In genomic region chr19:46746281-46746965, GRCh38 we compare ENCODE assay signal across 1 cellular context.
A peak's percentile ranks its signal among the peaks of the same experiment; 100 is the strongest.
TF ChIP-seq lines count a peak whose summit lies in the region.

STRN4 (minus strand) TSS chr19:46746450; CDS start chr19:46746430, 20 bp downstream.

TF ChIP-seq in K562, 482 proteins besides CTCF, POLR2A, EP300 and RAD21 (continued from another document and continues in another):
- TF ChIP-seq MCM3 (IDR thresholded peaks at IDR 0.05) (no peak), KDM1A (IDR thresholded peaks at IDR 0.05) (peak in 1 of 2 experiments; percentile 66; a peak in 1 of 4 replicates), KAT2B (IDR thresholded peaks at IDR 0.05; ENCODE audit: low read depth, low read length) (no peak), U2AF2 (optimal IDR thresholded peaks at IDR 0.05; ENCODE audit: low read depth, low read length) (no peak), NR3C1 (CRISPR knock-in tag; IDR thresholded peaks at IDR 0.05) (no peak), HNRNPLL (IDR thresholded peaks at IDR 0.05; ENCODE audit: low read depth, low read length, poor library complexity, severe bottlenecking) (no peak), POU5F1 (IDR thresholded peaks at IDR 0.05; ENCODE audit: borderline replicate concordance, low read depth, low read length, partially characterized antibody) (no peak), MNT (conservative IDR thresholded peaks at IDR 0.05) (no peak), HLTF (IDR thresholded peaks at IDR 0.05) (no peak), YBX1 (IDR thresholded peaks at IDR 0.05) (no peak), ZNF395 (CRISPR knock-in tag; IDR thresholded peaks at IDR 0.05) (0 out of 2 replicates have a peak, but pooled peaks have one; percentile 37), ILF3 (IDR thresholded peaks at IDR 0.05; ENCODE audit: borderline replicate concordance) (no peak), ZBTB33 (CRISPR knock-in tag; IDR thresholded peaks at IDR 0.05) (0 out of 2 replicates have a peak, but pooled peaks have one; percentile 22), JUN (IDR thresholded peaks at IDR 0.05; ENCODE audit: borderline replicate concordance, low read depth, low read length) (no peak), JUN (CRISPR knock-in tag; IDR thresholded peaks at IDR 0.05; ENCODE audit: borderline replicate concordance) (no peak), VEZF1 (CRISPR knock-in tag; IDR thresholded peaks at IDR 0.05) (peak; percentile 100), ZNF57 (CRISPR knock-in tag; IDR thresholded peaks at IDR 0.05) (no peak), ZBTB11 (CRISPR knock-in tag; IDR thresholded peaks at IDR 0.05) (peak in 1 of 3 experiments; percentile 66; a peak in 1 of 6 replicates), MED1 (CRISPR knock-in tag; IDR thresholded peaks at IDR 0.05; ENCODE audit: borderline replicate concordance) (no peak), ZBTB9 (CRISPR knock-in tag; IDR thresholded peaks at IDR 0.05) (no peak), ZNF282 (CRISPR knock-in tag; IDR thresholded peaks at IDR 0.05) (no peak), RB1 (IDR thresholded peaks at IDR 0.05; ENCODE audit: low read depth) (0 out of 2 replicates have a peak, but pooled peaks have one; percentile 13), MYBL2 (IDR thresholded peaks at IDR 0.05; ENCODE audit: low read depth) (no peak), MYBL2 (CRISPR knock-in tag; IDR thresholded peaks at IDR 0.05; ENCODE audit: borderline replicate concordance) (no peak), GATA2 (CRISPR knock-in tag; IDR thresholded peaks at IDR 0.05) (no peak), DDX20 (tag; IDR thresholded peaks at IDR 0.05; ENCODE audit: low read depth) (no peak), STAT6 (CRISPR knock-in tag; IDR thresholded peaks at IDR 0.05) (no peak), POLR2AphosphoS2 (IDR thresholded peaks at IDR 0.05; ENCODE audit: low read length) (no peak), THRAP3 (IDR thresholded peaks at IDR 0.05; ENCODE audit: borderline replicate concordance) (no peak), MXI1 (IDR thresholded peaks at IDR 0.05; ENCODE audit: low read depth, low read length) (no peak), ZKSCAN1 (IDR thresholded peaks at IDR 0.05; ENCODE audit: low read depth, low read length) (no peak), FOXA3 (CRISPR knock-in tag; conservative IDR thresholded peaks at IDR 0.05 in 1 of 2, IDR thresholded peaks at IDR 0.05 in 1 of 2) (no peak), ZNF589 (CRISPR knock-in tag; IDR thresholded peaks at IDR 0.05; ENCODE audit: low read depth) (0 out of 2 replicates have a peak, but pooled peaks have one; percentile 42), SMARCE1 (IDR thresholded peaks at IDR 0.05) (no peak), POLR2AphosphoS5 (IDR thresholded peaks at IDR 0.05; ENCODE audit: control insufficient read depth, insufficient read depth, low read depth, low read length) (peak; percentile 6; the same call in 1 of the 2 replicates), EHMT2 (IDR thresholded peaks at IDR 0.05) (no peak), ZNF253 (CRISPR knock-in tag; conservative IDR thresholded peaks at IDR 0.05) (no peak), FOXK2 (conservative IDR thresholded peaks at IDR 0.05 in 1 of 2, IDR thresholded peaks at IDR 0.05 in 1 of 2; ENCODE audit: low read depth in 2 of 2) (no peak), ILK (tag; IDR thresholded peaks at IDR 0.05; ENCODE audit: borderline replicate concordance, low read depth) (no peak), SIN3A (IDR thresholded peaks at IDR 0.05; ENCODE audit: borderline replicate concordance in 2 of 2, control insufficient read depth in 1 of 2, low read depth in 2 of 2, low read length in 2 of 2) (0 out of 4 replicates have a peak, but pooled peaks of 1 of the 2 experiments have one; percentile 4), ATF1 (CRISPR knock-in tag; IDR thresholded peaks at IDR 0.05) (no peak), ATF1 (tag; IDR thresholded peaks at IDR 0.05) (no peak), BMI1 (IDR thresholded peaks at IDR 0.05; ENCODE audit: low read length) (peak; percentile 69; the same call in 1 of the 2 replicates), ZNF398 (CRISPR knock-in tag; IDR thresholded peaks at IDR 0.05) (no peak)
